ENCODE assay signal across 6 cellular contexts in the genomic region with DNA sequence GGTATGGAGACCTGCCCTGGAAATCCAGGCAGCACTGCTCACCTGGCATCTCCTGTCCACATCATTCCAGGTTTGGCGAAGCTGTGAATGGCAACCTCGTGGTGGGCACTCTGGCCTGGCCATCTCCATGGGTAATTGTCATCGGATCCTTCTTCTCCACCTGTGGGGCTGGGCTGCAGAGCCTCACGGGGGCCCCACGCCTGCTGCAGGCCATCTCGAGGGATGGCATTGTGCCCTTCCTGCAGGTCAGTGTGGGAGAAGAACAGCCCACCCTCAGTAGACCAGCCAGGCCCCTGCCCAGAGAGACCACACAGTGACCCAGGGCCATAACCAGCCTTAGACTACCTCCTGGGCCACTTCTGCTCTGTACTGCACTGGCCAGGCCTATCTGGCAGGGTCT. TPM values are rescaled to one million over a fixed set of nuclear protein-coding genes. Genes with fewer than 3 reads are reported as not detected.
"Had no signal": no experiment of that assay in that cellular context is flagged by ENCODE, and none has a peak within 500 bp of the region (broad histone marks: within the 10 kb centered on the region; RNA-seq: fewer than 3 reads in every experiment).

No MANE protein-coding gene starts in this region.

- H3K27ac ChIP-seq: HL-60 had no signal

- DNase-seq: IMR-90, KBM-7 had no signal

- H3K4me3 ChIP-seq: K562 had no signal

- ATAC-seq: HepG2, K562 had no signal

RNA-seq across cellular contexts. Expression of gene SLC12A5, which starts 15.9 kb away (rescaled TPM):
- total RNA-seq: HT-29, IMR-90 had no signal

RNA-seq across cellular contexts. Expression of gene MMP9, which starts 36.2 kb away (rescaled TPM):
- total RNA-seq: HepG2, HT-29, K562 had no signal
